In the genomic region with DNA sequence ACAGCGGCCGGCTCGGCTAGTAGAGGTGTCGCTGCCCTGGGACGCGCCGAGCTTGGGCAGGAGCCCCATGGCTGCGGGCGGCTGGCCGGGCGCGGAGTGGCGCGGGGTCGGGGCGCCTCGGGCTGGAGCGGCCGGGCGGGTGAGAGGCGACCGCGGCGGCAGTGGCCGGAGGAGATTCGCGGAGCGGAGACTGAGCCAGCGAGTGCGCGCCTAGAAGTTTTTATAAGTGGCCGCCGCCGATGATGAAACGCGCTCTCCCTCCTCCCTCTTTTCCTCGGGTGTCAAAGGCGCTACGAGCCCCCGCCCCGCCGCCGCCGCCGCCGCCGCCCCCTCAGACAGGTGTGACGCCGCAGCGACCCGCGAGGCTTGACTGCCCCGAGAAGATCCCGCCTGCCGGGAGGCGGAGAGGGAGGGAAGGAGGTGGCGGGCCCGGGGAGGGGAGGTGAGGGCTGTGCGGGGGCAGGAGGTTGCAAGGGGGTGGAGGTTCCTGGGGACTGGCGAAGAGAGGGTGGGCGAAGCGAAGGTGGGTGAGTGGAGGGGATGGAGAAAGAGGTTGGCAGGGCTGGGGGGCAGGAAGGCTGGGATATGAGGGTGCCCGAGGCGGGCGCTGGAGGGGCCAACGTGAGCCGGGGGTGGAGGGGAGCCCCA, we compare ENCODE assay signal across 8 cellular contexts. TPM values are rescaled to one million over a fixed set of nuclear protein-coding genes. Genes with fewer than 3 reads are reported as not detected.
DNase-seq lines count a peak whose midpoint lies in the region; FAIRE-seq and TF ChIP-seq lines count a peak whose summit lies in the region.

Gene SLCO2A1 (minus strand): TSS at position 192 of the 648 bp plus-strand sequence. CDS start 123 bp downstream, at position 69.

- no peaks in the 10 kb centered on the region for H3K79me2 ChIP-seq in endothelial cell of umbilical vein (ENCODE audit: control insufficient read depth, insufficient read depth, low read length)

- H3K36me3 ChIP-seq in endothelial cell of umbilical vein (ENCODE audit: control insufficient read depth in 2 of 2, extremely low read depth in 1 of 2, insufficient read depth in 2 of 2, low read length in 2 of 2) (no peaks in the 10 kb centered on the region), uterus (no peaks in the 10 kb centered on the region)

- CTCF ChIA-PET in endothelial cell of umbilical vein (lab: Charles Lee): no interaction called here

- peaks cover 18% of the 10 kb centered on the region for H3K4me1 ChIP-seq in endothelial cell of umbilical vein (ENCODE audit: control insufficient read depth, extremely low read depth, insufficient read depth, low read length)
- H3K4me1 ChIP-seq in uterus: no peaks in the 10 kb centered on the region

- no peaks in the 10 kb centered on the region for H3K9me1 ChIP-seq in endothelial cell of umbilical vein (replicated peaks; ENCODE audit: control insufficient read depth, extremely low read depth, insufficient read depth, low read length)

- FAIRE-seq in endothelial cell of umbilical vein (lab: Jason Lieb, UNC): no peak

- dilution Hi-C loops in endothelial cell of umbilical vein (cut with MboI; ENCODE audit: extremely low pct_ligation_motif_present, low sequenced_read_pairs): no loop called here

- intact Hi-C loops in endothelial cell of umbilical vein (cut with micrococcal nuclease): loop anchor here (2.0 kb wide), 2 partner anchors 21 to 85 kb away; no protein-coding TSS in a partner anchor
- intact Hi-C loops in uterus (cut with DNase I; ENCODE audit: low total_unique reads): no loop called here

- H3K9ac ChIP-seq in endothelial cell of umbilical vein (replicated peaks; ENCODE audit: extremely low read depth, insufficient read depth, low read length): peak within 1 kb of the TSS; percentile 11

- H3K9me3 ChIP-seq in endothelial cell of umbilical vein (replicated peaks; ENCODE audit: control insufficient read depth, insufficient read depth, low read length) (no peaks in the 10 kb centered on the region), uterus (no peaks in the 10 kb centered on the region)

- H3K27me3 ChIP-seq in endothelial cell of umbilical vein (ENCODE audit: control insufficient read depth in 2 of 2, insufficient read depth in 2 of 2, low read length in 2 of 2): peaks cover 0 to 5% of the 10 kb centered on the region in 2 experiments
- no peaks in the 10 kb centered on the region for H3K27me3 ChIP-seq in uterus

- H2AFZ ChIP-seq in endothelial cell of umbilical vein (ENCODE audit: low read depth, low read length): peak within 1 kb of the TSS; percentile 88

- no peaks in the 10 kb centered on the region for H4K20me1 ChIP-seq in endothelial cell of umbilical vein (replicated peaks; ENCODE audit: control insufficient read depth, extremely low read depth, insufficient read depth, low read length)

- no TSS peak for BruUV-seq in endothelial cell of umbilical vein (replicated peaks; lab: Mats Ljungman, UMichigan)

- POLR2A ChIA-PET in endothelial cell of umbilical vein (lab: Charles Lee): no interaction called here

- H3K4me2 ChIP-seq in endothelial cell of umbilical vein (ENCODE audit: insufficient read depth, low read length): peak within 1 kb of the TSS; percentile 58

- H3K27ac ChIP-seq in endothelial cell of umbilical vein (ENCODE audit: insufficient read depth, low read depth, low read length) (no peak within 1 kb of the TSS), uterus (peak within 1 kb of the TSS; percentile 64 to 74)

- no peak for TF ChIP-seq CTCF in endothelial cell of umbilical vein (IDR thresholded peaks at IDR 0.05; ENCODE audit: extremely low read depth in 1 of 2, insufficient read depth in 1 of 2, low read depth in 1 of 2, low read length in 2 of 2)
- no peak for TF ChIP-seq CTCF in uterus (IDR thresholded peaks at IDR 0.05)

- TF ChIP-seq POLR2A in endothelial cell of umbilical vein (IDR thresholded peaks at IDR 0.05; ENCODE audit: low read depth, low read length) (no peak), uterus (IDR thresholded peaks at IDR 0.05) (peak in 1 of 2 donors; percentile 41)

- DNase-seq in NCI-H2196 (lab: John Stamatoyannopoulos, UW; ENCODE audit: unreplicated experiment) (peak; percentile 19), NCI-H2196 treated with DMSO at 0.1 percent for 48 hours (lab: John Stamatoyannopoulos, UW; ENCODE audit: unreplicated experiment) (no peak), NCI-H69 (lab: John Stamatoyannopoulos, UW) (peak; percentile 55), endothelial cell of umbilical vein (ENCODE audit: low read depth, low spot score) (peak; percentile 23), mucosa of gallbladder (ENCODE audit: low spot score) (no peak), uterus (peak; percentile 28 to 44), HPDE6-E6E7 (ENCODE audit: extremely low spot score) (no peak), NCI-H187 treated with DMSO at 0.1 percent for 48 hours (lab: John Stamatoyannopoulos, UW) (no peak)

- H3K4me3 ChIP-seq in endothelial cell of umbilical vein (replicated peaks in 1 of 3; ENCODE audit: insufficient read depth in 1 of 3, low read depth in 1 of 3, low read length in 3 of 3) (peak within 1 kb of the TSS; percentile 8 to 66 (median 49)), uterus (peak within 1 kb of the TSS; percentile 32 to 56)

TF ChIP-seq in endothelial cell of umbilical vein, 7 proteins besides CTCF, POLR2A, EP300 and RAD21:
- TF ChIP-seq MYC (IDR thresholded peaks at IDR 0.05; ENCODE audit: low read depth, low read length) (no peak), JUN (IDR thresholded peaks at IDR 0.05; ENCODE audit: borderline replicate concordance, insufficient read depth, insufficient read length, low read depth) (no peak), GATA2 (IDR thresholded peaks at IDR 0.05; ENCODE audit: insufficient read depth, insufficient read length, low read depth, low read length) (no peak), EZH2 (IDR thresholded peaks at IDR 0.05; ENCODE audit: borderline replicate concordance, low read depth, low read length, severe bottlenecking) (no peak), POLR2AphosphoS5 (IDR thresholded peaks at IDR 0.05; ENCODE audit: insufficient read depth, low read depth, low read length) (no peak), FOS (IDR thresholded peaks at IDR 0.05; ENCODE audit: borderline replicate concordance, insufficient read depth, low read length) (no peak)
- TF ChIP-seq, protein P1, sequence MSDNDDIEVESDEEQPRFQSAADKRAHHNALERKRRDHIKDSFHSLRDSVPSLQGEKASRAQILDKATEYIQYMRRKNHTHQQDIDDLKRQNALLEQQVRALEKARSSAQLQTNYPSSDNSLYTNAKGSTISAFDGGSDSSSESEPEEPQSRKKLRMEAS (IDR thresholded peaks at IDR 0.05; ENCODE audit: insufficient read depth, insufficient read length): no peak

RNA-seq across cellular contexts. Expression of gene SLCO2A1, which starts in this region (rescaled TPM):
- total RNA-seq in endothelial cell of umbilical vein (1.4 and 2.7 TPM in 2 replicates), mucosa of gallbladder (48.1 TPM), uterus (100 to 1,000 TPM in 2 of 4 donors, 10 to 100 TPM in 1, 1 to 10 TPM in 1; 3.0 to 168 (median 79.6) TPM)
- polyA plus RNA-seq in endothelial cell of umbilical vein: 11.9 and 13.2 TPM in 2 replicates
- 8.3 TPM in 2 replicates for polyA plus RNA-seq in endothelial cell of umbilical vein (2011; cell fraction: cytosol; rRNA removed)
- 19.0 and 23.3 TPM in 2 replicates for polyA plus RNA-seq in endothelial cell of umbilical vein (2011; cell fraction: nucleus; rRNA removed)
- 5.6 and 6.8 TPM in 2 replicates for polyA plus RNA-seq in endothelial cell of umbilical vein (2012)
- 11.5 and 15.3 TPM in 2 replicates for polyA minus RNA-seq in endothelial cell of umbilical vein
- not detected for polyA minus RNA-seq in endothelial cell of umbilical vein (2011; cell fraction: cytosol; rRNA and poly(A)+ RNA removed)
- 12.6 and 16.3 TPM in 2 replicates for polyA minus RNA-seq in endothelial cell of umbilical vein (2011; cell fraction: nucleus; rRNA and poly(A)+ RNA removed)

Comparison
In these comparisons a context has a peak if more than half of its experiments do, and no peak if none do; other contexts are left out.
1. DNase-seq: peak in NCI-H2196 (single experiment), NCI-H69 (single experiment), endothelial cell of umbilical vein (single experiment) and uterus (2 of 2); none in NCI-H2196 treated with DMSO at 0.1 percent for 48 hours (single experiment), mucosa of gallbladder (single experiment), HPDE6-E6E7 (single experiment) and NCI-H187 treated with DMSO at 0.1 percent for 48 hours (single experiment).